1 cellular context compared by ENCODE assay signal in genomic region chr16:51951668-51952298, GRCh38.
TF ChIP-seq lines count a peak whose summit lies in the region.

No MANE protein-coding gene starts in this region.

TF ChIP-seq in H1, 55 proteins besides CTCF, POLR2A, EP300 and RAD21:
- TF ChIP-seq E2F6 (IDR thresholded peaks at IDR 0.05) (no peak), RFX5 (IDR thresholded peaks at IDR 0.05; ENCODE audit: borderline replicate concordance, low read depth, low read length) (no peak), POU5F1 (IDR thresholded peaks at IDR 0.05; ENCODE audit: low read depth, low read length) (no peak), BCL11A (IDR thresholded peaks at IDR 0.05; ENCODE audit: low read depth in 2 of 2, low read length in 2 of 2) (no peak), USF2 (IDR thresholded peaks at IDR 0.05; ENCODE audit: low read length) (no peak), GTF2F1 (IDR thresholded peaks at IDR 0.05; ENCODE audit: borderline replicate concordance, low read depth, low read length) (no peak), SAP30 (IDR thresholded peaks at IDR 0.05; ENCODE audit: insufficient read depth, insufficient replicate concordance, low read length) (no peak), SP2 (IDR thresholded peaks at IDR 0.05; ENCODE audit: low read length) (no peak), KDM5A (IDR thresholded peaks at IDR 0.05; ENCODE audit: low read length) (no peak), SP1 (IDR thresholded peaks at IDR 0.05; ENCODE audit: low read depth, low read length) (0 out of 2 replicates have a peak, but pooled peaks have one; percentile 13), SRF (IDR thresholded peaks at IDR 0.05; ENCODE audit: low read depth, low read length) (no peak), GABPA (IDR thresholded peaks at IDR 0.05; ENCODE audit: borderline replicate concordance, insufficient read depth, low read length) (no peak), TBP (IDR thresholded peaks at IDR 0.05; ENCODE audit: low read depth, low read length) (peak; percentile 27; the same call in 1 of the 2 replicates), ATF2 (IDR thresholded peaks at IDR 0.05; ENCODE audit: low read length) (no peak), ZNF274 (IDR thresholded peaks at IDR 0.05; ENCODE audit: borderline replicate concordance, extremely low read depth, low read length) (no peak), CHD2 (IDR thresholded peaks at IDR 0.05; ENCODE audit: low read length) (no peak), SIRT6 (IDR thresholded peaks at IDR 0.05; ENCODE audit: low read length) (no peak), CTBP2 (IDR thresholded peaks at IDR 0.05; ENCODE audit: borderline replicate concordance, insufficient read depth, insufficient read length, low read length) (no peak), MAX (IDR thresholded peaks at IDR 0.05) (peak; percentile 31; the same call in 1 of the 2 replicates), YY1 (IDR thresholded peaks at IDR 0.05; ENCODE audit: low read depth, low read length) (no peak), EZH2 (IDR thresholded peaks at IDR 0.05; ENCODE audit: low read depth, low read length, severe bottlenecking) (no peak), FOSL1 (IDR thresholded peaks at IDR 0.05; ENCODE audit: insufficient read depth, low read depth, low read length) (no peak), JUN (IDR thresholded peaks at IDR 0.05; ENCODE audit: low read depth, low read length) (no peak), TCF12 (IDR thresholded peaks at IDR 0.05; ENCODE audit: low read depth, low read length) (0 out of 2 replicates have a peak, but pooled peaks have one; percentile 6), NANOG (IDR thresholded peaks at IDR 0.05; ENCODE audit: insufficient read depth, low read depth, low read length, poor library complexity, severe bottlenecking) (no peak), POLR2AphosphoS5 (IDR thresholded peaks at IDR 0.05; ENCODE audit: low read depth, low read length) (no peak)
